In the genomic region with DNA sequence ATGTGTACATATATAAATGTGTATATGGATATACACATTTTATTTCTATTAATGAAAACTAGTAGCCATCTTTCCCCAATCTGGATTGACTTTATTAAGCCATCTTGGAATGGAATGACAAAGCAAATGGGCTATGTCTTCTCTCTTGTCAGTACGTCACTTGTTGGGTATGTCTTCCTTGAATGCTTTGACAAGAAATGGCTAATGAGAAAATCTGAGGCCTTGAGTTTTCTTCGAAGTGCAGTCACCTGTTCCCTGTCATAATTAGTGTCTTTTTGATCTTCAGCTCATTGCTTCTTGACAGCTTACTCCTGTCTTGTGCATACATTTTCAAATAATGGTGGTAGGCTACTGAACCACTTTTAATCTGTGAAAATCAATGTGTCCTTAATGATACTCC, we compare ENCODE assay signal across 4 cellular contexts.
"Had no signal": no experiment of that assay in that cellular context is flagged by ENCODE, and none has a peak within 500 bp of the region (broad histone marks: within the 10 kb centered on the region; RNA-seq: fewer than 3 reads in every experiment).

No MANE protein-coding gene starts in this region.

- H3K4me3 Mint-ChIP-seq: IgD-negative memory B cell had no signal

- H3K27ac Mint-ChIP-seq: IgD-negative memory B cell had no signal

- H3K27ac ChIP-seq: HL-60 had no signal

- H3K27me3 Mint-ChIP-seq: IgD-negative memory B cell had no signal

- H3K4me1 Mint-ChIP-seq: IgD-negative memory B cell had no signal

- H3K4me3 ChIP-seq: K562 had no signal

- H3K36me3 Mint-ChIP-seq: IgD-negative memory B cell had no signal

- H3K9me3 Mint-ChIP-seq: IgD-negative memory B cell had no signal

- DNase-seq: IMR-90 had no signal
